In the genomic region with DNA sequence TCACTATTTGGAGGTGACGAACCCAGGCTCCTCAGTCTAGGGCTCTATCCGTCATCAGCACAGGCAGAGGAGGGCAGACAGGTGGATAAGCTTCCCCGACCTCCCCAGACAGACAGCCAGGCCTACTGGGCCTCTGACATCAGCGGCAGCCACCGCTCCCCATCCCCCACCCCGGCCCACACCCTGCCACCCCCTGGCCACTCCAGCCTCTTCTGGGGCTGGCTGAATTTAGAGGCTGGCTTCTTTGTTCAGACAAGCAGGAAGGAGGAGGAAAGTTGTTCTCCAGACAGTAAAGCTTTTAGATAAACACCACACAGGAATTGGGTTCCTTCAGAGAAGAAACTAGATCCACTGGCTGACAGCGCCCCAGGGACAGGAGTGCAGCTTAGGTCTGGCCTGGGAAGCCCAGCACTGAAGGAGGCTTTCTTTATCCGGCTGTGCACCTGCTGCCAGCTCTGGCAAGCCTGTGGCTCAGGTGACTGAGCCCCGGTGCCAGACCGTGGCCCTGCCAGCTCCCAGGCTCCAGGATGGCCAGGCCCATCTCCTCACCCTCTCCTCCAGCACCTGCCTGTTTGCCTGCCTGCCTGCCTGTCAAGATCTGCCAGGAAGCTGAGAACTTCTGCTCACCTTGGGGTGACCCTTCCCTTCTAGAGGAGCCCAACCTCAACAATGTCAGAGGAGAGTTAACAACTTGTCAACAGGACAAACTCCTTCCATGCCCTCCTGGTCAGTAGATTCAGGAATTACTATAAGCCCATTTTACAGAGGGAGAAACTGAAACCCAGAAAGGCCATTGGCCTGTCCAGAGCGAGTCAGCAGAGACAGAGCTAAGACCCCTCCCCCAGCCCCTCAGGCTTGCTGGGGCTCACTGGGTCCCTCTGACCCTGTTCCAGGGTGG, we compare ENCODE assay signal across 8 cellular contexts. TPM values are rescaled to one million over a fixed set of nuclear protein-coding genes. Genes with fewer than 3 reads are reported as not detected.
DNase-seq lines count a peak whose midpoint lies in the region; ATAC-seq and TF ChIP-seq lines count a peak whose summit lies in the region.

No MANE protein-coding gene starts in this region.

- no peaks in the 10 kb centered on the region for H4K20me1 ChIP-seq in PC-3 (ENCODE audit: low read length)

- H3K27me3 ChIP-seq in heart left ventricle (no peaks in the 10 kb centered on the region), right atrium auricular region (no peaks in the 10 kb centered on the region), PC-3 (ENCODE audit: low read length) (no peaks in the 10 kb centered on the region)

- H3K4me3 ChIP-seq in heart left ventricle = no peak overlapping the region
- H3K4me3 ChIP-seq in right atrium auricular region = no peak overlapping the region
- no peak overlapping the region for H3K4me3 ChIP-seq in PC-3 (ENCODE audit: low read length)

- H3K27ac ChIP-seq in heart left ventricle (peak overlapping the region in 4 of 12 donors; percentile 7 to 64 (median 35)), right atrium auricular region (no peak overlapping the region), PC-3 (ENCODE audit: low read length) (no peak overlapping the region)

- H3K79me2 ChIP-seq in PC-3 (ENCODE audit: low read length) = no peaks in the 10 kb centered on the region

- H3K9me2 ChIP-seq in PC-3 (replicated peaks; ENCODE audit: low read length) = no peaks in the 10 kb centered on the region

- peaks cover 0 to 44% (median 20%) of the 10 kb centered on the region in 12 donors for H3K4me1 ChIP-seq in heart left ventricle
- H3K4me1 ChIP-seq in right atrium auricular region = peaks cover 0 to 30% of the 10 kb centered on the region in 2 donors
- peaks cover 5% of the 10 kb centered on the region; the same call in 1 of the 2 replicates for H3K4me1 ChIP-seq in PC-3 (ENCODE audit: insufficient read depth, low read length)

- ATAC-seq in heart left ventricle (peak; percentile 17 to 61 (median 26)), PC-3 (peak; percentile 39), left colon (peak; percentile 56), GM21367 (IDR thresholded peaks at IDR 0.05; ENCODE audit: unreplicated experiment) (no peak), GM21723 (IDR thresholded peaks at IDR 0.05; ENCODE audit: unreplicated experiment) (no peak)

- no peak overlapping the region for H2AFZ ChIP-seq in PC-3 (ENCODE audit: low read length)

- 58 to 75% (median 66%) methylated on average over 9 to 11 of the region's 11 CpGs for WGBS in heart left ventricle, 4 donors

- no peak overlapping the region for H3K9ac ChIP-seq in PC-3 (ENCODE audit: low read length)

- CTCF ChIA-PET in PC-3 (lab: Charles Lee) = interaction anchor here (0.5 kb wide), 1 partner anchor 51 kb away, joined by 4 read pairs; no protein-coding TSS in a partner anchor

- H3K36me3 ChIP-seq in heart left ventricle (no peaks in the 10 kb centered on the region), right atrium auricular region (no peaks in the 10 kb centered on the region), PC-3 (ENCODE audit: low read depth, low read length) (no peaks in the 10 kb centered on the region)

- no peak overlapping the region for H3K4me2 ChIP-seq in PC-3 (ENCODE audit: low read length)

- TF ChIP-seq CTCF in heart left ventricle (IDR thresholded peaks at IDR 0.05) = no peak
- TF ChIP-seq CTCF in right atrium auricular region (IDR thresholded peaks at IDR 0.05) = no peak
- no peak for TF ChIP-seq CTCF in PC-3 (conservative IDR thresholded peaks at IDR 0.05; ENCODE audit: low read depth, low read length)

- no peak for TF ChIP-seq POLR2A in heart left ventricle (IDR thresholded peaks at IDR 0.05)

- H3F3A ChIP-seq in PC-3 (ENCODE audit: low read length, unreplicated experiment) = no peaks in the 10 kb centered on the region

- no peaks in the 10 kb centered on the region for H3K9me3 ChIP-seq in heart left ventricle
- no peaks in the 10 kb centered on the region for H3K9me3 ChIP-seq in right atrium auricular region
- H3K9me3 ChIP-seq in PC-3 (ENCODE audit: low read length) = no peaks in the 10 kb centered on the region

- intact Hi-C loops in heart left ventricle (cut with DNase I) = no loop called here
- intact Hi-C loops in PC-3 (cut with micrococcal nuclease) = no loop called here
- intact Hi-C loops in left colon (cut with DNase I, micrococcal nuclease) = no loop called here

- no TSS peak for BruUV-seq in PC-3 (replicated peaks; lab: Mats Ljungman, UMichigan)

- DNase-seq in heart left ventricle (peak in 1 of 5 donors; percentile 62), right atrium auricular region (ENCODE audit: low spot score) (no peak), PC-3 (no peak), left colon (no peak), NOMO-1 treated with DMSO at 0.1 percent for 48 hours (lab: John Stamatoyannopoulos, UW; ENCODE audit: unreplicated experiment) (no peak), GDM1 (lab: John Stamatoyannopoulos, UW) (no peak)

- POLR2A ChIA-PET in PC-3 (lab: Charles Lee; ENCODE audit: unreplicated experiment) = no interaction called here

RNA-seq across cellular contexts. Expression of gene KLHL35, which starts 44.0 kb away (rescaled TPM):
- total RNA-seq in heart left ventricle (1 to 10 TPM in 1 of 9 donors, under 1 TPM in 7, not detected in 1; 0.21 to 1.1 (median 0.45) TPM), right atrium auricular region (1 to 10 TPM in 1 of 2 donors, under 1 TPM in 1; 0.20 to 1.4 TPM), PC-3 (2014; rRNA removed) (6.6 and 8.4 TPM in 2 replicates), left colon (under 1 TPM in 1 of 2 donors, not detected in 1; 0.37 TPM)
- polyA plus RNA-seq in heart left ventricle = under 1 TPM; 0.11 to 0.76 TPM

RNA-seq across cellular contexts. Expression of gene GDPD5, which starts 48.8 kb away (rescaled TPM):
- total RNA-seq in heart left ventricle (10 to 100 TPM in 2 of 9 donors, 1 to 10 TPM in 7; 2.0 to 12.5 (median 5.1) TPM), right atrium auricular region (1 to 10 TPM; 3.5 to 6.1 TPM), PC-3 (2014; rRNA removed) (21.4 and 31.1 TPM in 2 replicates), left colon (1 to 10 TPM; 3.3 to 4.0 TPM)
- polyA plus RNA-seq in heart left ventricle = 1 to 10 TPM; 4.0 to 4.8 TPM

Comparison
In these comparisons a context has a peak if more than half of its experiments do, and no peak if none do; other contexts are left out.
1. ATAC-seq: peak in heart left ventricle (4 of 4), PC-3 (single experiment) and left colon (single experiment); none in GM21367 (single experiment) and GM21723 (single experiment).